ENCODE assay signal across 8 cellular contexts in genomic region chr22:46578824-46579561, GRCh38. TPM values are rescaled to one million over a fixed set of nuclear protein-coding genes. Genes with fewer than 3 reads are reported as not detected.
DNase-seq lines count a peak whose midpoint lies in the region; ATAC-seq and TF ChIP-seq lines count a peak whose summit lies in the region.

No MANE protein-coding gene starts in this region.

- H4K8ac ChIP-seq in mesendoderm (ENCODE audit: low read depth, low read length) = no peak overlapping the region

- no peak for DNase-seq in activated T-cell treated with anti-CD3 and anti-CD28 coated beads, Interleukin-2, amount 50 U/mL, for 72 hours
- no peak for DNase-seq in activated T-cell treated with anti-CD3 and anti-CD28 coated beads, Interleukin-2, amount 50 U/mL, for 1 hour
- peak; percentile 69 for DNase-seq in chondrocyte (ENCODE audit: low spot score)
- DNase-seq in mesendoderm = no peak
- peak; percentile 57 for DNase-seq in ureter (ENCODE audit: low spot score)
- no peak for DNase-seq in mucosa of gallbladder (ENCODE audit: low spot score)

- peaks cover 4% of the 10 kb centered on the region for H3K79me1 ChIP-seq in mesendoderm (ENCODE audit: low read length)

- H2BK5ac ChIP-seq in mesendoderm (ENCODE audit: low read length) = no peak overlapping the region

- H3K27me3 Mint-ChIP-seq in activated T-cell treated with anti-CD3 and anti-CD28 coated beads, Interleukin-2, amount 50 U/mL, for 72 hours (ENCODE audit: low read depth) = no peaks in the 10 kb centered on the region
- no peaks in the 10 kb centered on the region for H3K27me3 Mint-ChIP-seq in chondrocyte (ENCODE audit: low read depth)

- H3K36me3 ChIP-seq in mesendoderm (ENCODE audit: control insufficient read depth, insufficient read depth, low read length) = no peaks in the 10 kb centered on the region

- no peaks in the 10 kb centered on the region for H3K9me3 Mint-ChIP-seq in activated T-cell treated with anti-CD3 and anti-CD28 coated beads, Interleukin-2, amount 50 U/mL, for 72 hours
- no peaks in the 10 kb centered on the region for H3K9me3 Mint-ChIP-seq in chondrocyte (ENCODE audit: low read depth)

- peaks cover 4% of the 10 kb centered on the region for H3K4me1 ChIP-seq in mesendoderm (ENCODE audit: control insufficient read depth, low read depth, low read length)

- H3K4me3 Mint-ChIP-seq in activated T-cell treated with anti-CD3 and anti-CD28 coated beads, Interleukin-2, amount 50 U/mL, for 72 hours = peak overlapping the region; percentile 92 to 96
- peak overlapping the region; percentile 85 for H3K4me3 Mint-ChIP-seq in chondrocyte (ENCODE audit: unreplicated experiment)

- peaks cover 0 to 2% of the 10 kb centered on the region in 2 donors for H3K36me3 Mint-ChIP-seq in activated T-cell treated with anti-CD3 and anti-CD28 coated beads, Interleukin-2, amount 50 U/mL, for 72 hours (ENCODE audit: insufficient read depth in 2 of 2)
- H3K36me3 Mint-ChIP-seq in chondrocyte (ENCODE audit: low read depth) = no peaks in the 10 kb centered on the region

- no peaks in the 10 kb centered on the region for H3K79me2 ChIP-seq in mesendoderm (ENCODE audit: control insufficient read depth, insufficient read depth, low read length)

- no peak overlapping the region for H3K4me2 ChIP-seq in mesendoderm (ENCODE audit: low read length)

- no peak overlapping the region for H3K9ac ChIP-seq in mesendoderm (ENCODE audit: low read length)

- H4K5ac ChIP-seq in mesendoderm (ENCODE audit: low read length) = no peak overlapping the region

- no peak for TF ChIP-seq CTCF in chondrocyte (IDR thresholded peaks at IDR 0.05)

- peaks cover 54% of the 10 kb centered on the region for H3K4me1 Mint-ChIP-seq in activated T-cell treated with anti-CD3 and anti-CD28 coated beads, Interleukin-2, amount 50 U/mL, for 72 hours (ENCODE audit: low read depth)
- H3K4me1 Mint-ChIP-seq in chondrocyte (ENCODE audit: low read depth) = peaks cover 42% of the 10 kb centered on the region

- no peak overlapping the region for H2AK5ac ChIP-seq in mesendoderm (ENCODE audit: low read length)

- no peak overlapping the region for H3K4ac ChIP-seq in mesendoderm (ENCODE audit: low read depth, low read length)

- H2BK120ac ChIP-seq in mesendoderm (ENCODE audit: low read depth, low read length) = no peak overlapping the region

- no peak overlapping the region for H3K18ac ChIP-seq in mesendoderm (ENCODE audit: low read length)

- H3K27me3 ChIP-seq in mesendoderm (ENCODE audit: insufficient read depth, low read length, poor library complexity) = no peaks in the 10 kb centered on the region

- H2BK15ac ChIP-seq in mesendoderm (replicated peaks; ENCODE audit: low read depth) = no peak overlapping the region

- H3K4me3 ChIP-seq in mesendoderm (ENCODE audit: low read length) = no peak overlapping the region

- peak overlapping the region; percentile 27 for H3K27ac Mint-ChIP-seq in activated T-cell treated with anti-CD3 and anti-CD28 coated beads, Interleukin-2, amount 50 U/mL, for 72 hours
- peak overlapping the region; percentile 47 for H3K27ac Mint-ChIP-seq in chondrocyte (ENCODE audit: unreplicated experiment)

- no peak overlapping the region for H3K27ac ChIP-seq in mesendoderm (ENCODE audit: low read depth, low read length)

- no peak for ATAC-seq in activated T-cell treated with anti-CD3 and anti-CD28 coated beads, Interleukin-2, amount 50 U/mL, for 72 hours (replicated peaks in 1 of 2)
- ATAC-seq in HG02678 (IDR thresholded peaks at IDR 0.05; ENCODE audit: unreplicated experiment) = no peak
- no peak for ATAC-seq in GM21390 (IDR thresholded peaks at IDR 0.05; ENCODE audit: unreplicated experiment)

- peak overlapping the region; percentile 49 for H3K56ac ChIP-seq in mesendoderm (ENCODE audit: low read length)

- H3K23ac ChIP-seq in mesendoderm (ENCODE audit: low read length) = peak overlapping the region; percentile 29

- WGBS in mesendoderm (ENCODE audit: extremely low coverage, insufficient coverage, low lambda C conversion rate) = no CpG with 5 or more reads among the region's 15 CpGs

RNA-seq across cellular contexts. Expression of gene GRAMD4, which starts 41.2 kb away (rescaled TPM):
- 10 to 100 TPM; 42.8 to 53.5 TPM for total RNA-seq in activated T-cell treated with anti-CD3 and anti-CD28 coated beads, Interleukin-2, amount 50 U/mL, for 72 hours
- total RNA-seq in chondrocyte (23.8 to 44.8 TPM (median 31.7 TPM) in 3 replicates), ureter (34.9 TPM), mucosa of gallbladder (142 TPM)
- 5.7 TPM for polyA plus RNA-seq in mesendoderm (2013, experiment 1 of 2)
- polyA plus RNA-seq in mesendoderm (2013, experiment 2 of 2) = 6.5 TPM

RNA-seq across cellular contexts. Expression of gene CELSR1, which starts 41.6 kb away (rescaled TPM):
- total RNA-seq in activated T-cell treated with anti-CD3 and anti-CD28 coated beads, Interleukin-2, amount 50 U/mL, for 72 hours = 1 to 10 TPM in 1 of 2 donors, under 1 TPM in 1; 0.83 to 1.3 TPM
- total RNA-seq in chondrocyte = 27.9 to 42.7 TPM (median 29.8 TPM) in 3 replicates
- 4.0 TPM for polyA plus RNA-seq in mesendoderm (2013, experiment 1 of 2)
- polyA plus RNA-seq in mesendoderm (2013, experiment 2 of 2) = 4.0 TPM
- total RNA-seq in ureter = 44.0 TPM
- 6.7 TPM for total RNA-seq in mucosa of gallbladder

Comparison
In these comparisons a context has a peak if more than half of its experiments do, and no peak if none do; other contexts are left out.
1. DNase-seq: peak in chondrocyte (single experiment) and ureter (single experiment); none in activated T-cell treated with anti-CD3 and anti-CD28 coated beads, Interleukin-2, amount 50 U/mL, for 72 hours (0 of 2), activated T-cell treated with anti-CD3 and anti-CD28 coated beads, Interleukin-2, amount 50 U/mL, for 1 hour (single experiment), mesendoderm (single experiment) and mucosa of gallbladder (single experiment).